8 cellular contexts compared by ENCODE assay signal in genomic region chr11:45917623-45918330, GRCh38. TPM values are rescaled to one million over a fixed set of nuclear protein-coding genes. Genes with fewer than 3 reads are reported as not detected.
DNase-seq lines count a peak whose midpoint lies in the region; ATAC-seq, FAIRE-seq and TF ChIP-seq lines count a peak whose summit lies in the region.

TSS of gene PEX16 (minus strand) at chr11:45917877. CDS start at chr11:45917811, 66 bp downstream.

- H3K36me3 ChIP-seq in OCI-LY3 (replicated peaks; ENCODE audit: low read depth, low read length): peaks cover 11% of the 10 kb centered on the region
- peaks cover 0 to 25% of the 10 kb centered on the region in 2 experiments for H3K36me3 ChIP-seq in endothelial cell of umbilical vein (ENCODE audit: control insufficient read depth in 2 of 2, extremely low read depth in 1 of 2, insufficient read depth in 2 of 2, low read length in 2 of 2)

- TF ChIP-seq POLR2A in endothelial cell of umbilical vein (IDR thresholded peaks at IDR 0.05; ENCODE audit: low read depth, low read length): peak; percentile 95

- H3K4me2 ChIP-seq in OCI-LY3 (ENCODE audit: low read length): peak within 1 kb of the TSS; percentile 87
- H3K4me2 ChIP-seq in endothelial cell of umbilical vein (ENCODE audit: insufficient read depth, low read length): peak within 1 kb of the TSS; percentile 96

- TSS peak; percentile 82 for BruUV-seq in endothelial cell of umbilical vein (replicated peaks; lab: Mats Ljungman, UMichigan)

- no peak for TF ChIP-seq CTCF in OCI-LY3 (IDR thresholded peaks at IDR 0.05; ENCODE audit: low read depth, low read length)
- TF ChIP-seq CTCF in endothelial cell of umbilical vein (IDR thresholded peaks at IDR 0.05; ENCODE audit: extremely low read depth in 1 of 2, insufficient read depth in 1 of 2, low read depth in 1 of 2, low read length in 2 of 2): no peak

- dilution Hi-C loops in endothelial cell of umbilical vein (cut with MboI; ENCODE audit: extremely low pct_ligation_motif_present, low sequenced_read_pairs): no loop called here

- H4K20me1 ChIP-seq in OCI-LY3 (ENCODE audit: insufficient read depth, low read length) (no peaks in the 10 kb centered on the region), endothelial cell of umbilical vein (replicated peaks; ENCODE audit: control insufficient read depth, extremely low read depth, insufficient read depth, low read length) (no peaks in the 10 kb centered on the region)

- FAIRE-seq in endothelial cell of umbilical vein (lab: Jason Lieb, UNC): peak; percentile 99

- ATAC-seq in GM21515 (IDR thresholded peaks at IDR 0.05; ENCODE audit: unreplicated experiment): peak; percentile 91

- H3K4me3 ChIP-seq in OCI-LY3 (ENCODE audit: low read length) (peak within 1 kb of the TSS; percentile 95), endothelial cell of umbilical vein (replicated peaks in 1 of 3; ENCODE audit: insufficient read depth in 1 of 3, low read depth in 1 of 3, low read length in 3 of 3) (peak within 1 kb of the TSS; percentile 87 to 96 (median 94))

- peak within 1 kb of the TSS; percentile 86 for H3K9ac ChIP-seq in OCI-LY3 (ENCODE audit: low read length)
- H3K9ac ChIP-seq in endothelial cell of umbilical vein (replicated peaks; ENCODE audit: extremely low read depth, insufficient read depth, low read length): peak within 1 kb of the TSS; percentile 88

- H3K9me1 ChIP-seq in endothelial cell of umbilical vein (replicated peaks; ENCODE audit: control insufficient read depth, extremely low read depth, insufficient read depth, low read length): no peaks in the 10 kb centered on the region

- POLR2A ChIA-PET in endothelial cell of umbilical vein (lab: Charles Lee): interaction anchor here (0.7 to 1.6 kb wide), 3 partner anchors 11 to 71 kb away, joined by 3 to 4 read pairs (median 4); no protein-coding TSS in a partner anchor

- no peaks in the 10 kb centered on the region for H3K9me3 ChIP-seq in OCI-LY3 (ENCODE audit: insufficient read depth, low read length)
- no peaks in the 10 kb centered on the region for H3K9me3 ChIP-seq in endothelial cell of umbilical vein (replicated peaks; ENCODE audit: control insufficient read depth, insufficient read depth, low read length)

- H3K4me1 ChIP-seq in OCI-LY3 (ENCODE audit: low read length) (peaks cover 8% of the 10 kb centered on the region; the same call in 1 of the 2 replicates), endothelial cell of umbilical vein (ENCODE audit: control insufficient read depth, extremely low read depth, insufficient read depth, low read length) (peaks cover 10% of the 10 kb centered on the region)

- CTCF ChIA-PET in endothelial cell of umbilical vein (lab: Charles Lee): interaction anchor here (1.0 to 1.3 kb wide), 4 partner anchors 46 to 146 kb away, joined by 3 to 5 read pairs (median 4); no protein-coding TSS in a partner anchor

- H3K27ac ChIP-seq in OCI-LY3 (ENCODE audit: low read length) (peak within 1 kb of the TSS; percentile 81), endothelial cell of umbilical vein (ENCODE audit: insufficient read depth, low read depth, low read length) (peak within 1 kb of the TSS; percentile 79)

- DNase-seq in D341Med (ENCODE audit: low spot score) (peak; percentile 95), HuH-7 (ENCODE audit: low spot score) (peak; percentile 99), endothelial cell of umbilical vein (ENCODE audit: low read depth, low spot score) (peak; percentile 99), midbrain (lab: John Stamatoyannopoulos, UW) (peak; percentile 98)
- DNase-seq in activated CD8-positive, alpha-beta memory T cell treated with anti-CD3 and anti-CD28 coated beads, Interleukin-2, amount 50 U/mL, for 48 hours: peak; percentile 94
- DNase-seq in stimulated activated CD8-positive, alpha-beta memory T cell treated with anti-CD3 and anti-CD28 coated beads, Interleukin-2, amount 100 ng/mL, for 1 hour (ENCODE audit: low read depth in 2 of 2): peak; percentile 85 to 92

- H3K27me3 ChIP-seq in OCI-LY3 (ENCODE audit: low read depth, low read length) (no peaks in the 10 kb centered on the region), endothelial cell of umbilical vein (ENCODE audit: control insufficient read depth in 2 of 2, insufficient read depth in 2 of 2, low read length in 2 of 2) (peaks cover 5 to 15% of the 10 kb centered on the region in 2 experiments)

- H3K79me2 ChIP-seq in OCI-LY3 (ENCODE audit: low read length): peaks cover 18% of the 10 kb centered on the region
- H3K79me2 ChIP-seq in endothelial cell of umbilical vein (ENCODE audit: control insufficient read depth, insufficient read depth, low read length): peaks cover 10% of the 10 kb centered on the region

- intact Hi-C loops in endothelial cell of umbilical vein (cut with micrococcal nuclease): loop anchor here (1.0 to 2.0 kb wide), 4 partner anchors 18 to 322 kb away; partner anchors contain the start of gene CRY2

- H2AFZ ChIP-seq in OCI-LY3 (ENCODE audit: low read depth, low read length): peak within 1 kb of the TSS; percentile 70
- peak within 1 kb of the TSS; percentile 98 for H2AFZ ChIP-seq in endothelial cell of umbilical vein (ENCODE audit: low read depth, low read length)

TF ChIP-seq in endothelial cell of umbilical vein, 7 proteins besides CTCF, POLR2A, EP300 and RAD21:
- TF ChIP-seq MYC (IDR thresholded peaks at IDR 0.05; ENCODE audit: low read depth, low read length): no peak
- peak; percentile 85 for TF ChIP-seq POLR2AphosphoS5 (IDR thresholded peaks at IDR 0.05; ENCODE audit: insufficient read depth, low read depth, low read length)

RNA-seq across cellular contexts. Expression of gene PEX16, which starts in this region (rescaled TPM):
- total RNA-seq in endothelial cell of umbilical vein: 25.7 and 27.4 TPM in 2 replicates
- 32.2 and 36.8 TPM in 2 replicates for polyA plus RNA-seq in endothelial cell of umbilical vein
- 22.2 and 27.6 TPM in 2 replicates for polyA plus RNA-seq in endothelial cell of umbilical vein (2011; cell fraction: cytosol; rRNA removed)
- 43.7 and 47.3 TPM in 2 replicates for polyA plus RNA-seq in endothelial cell of umbilical vein (2011; cell fraction: nucleus; rRNA removed)
- 18.1 and 27.9 TPM in 2 replicates for polyA plus RNA-seq in endothelial cell of umbilical vein (2012)
- polyA minus RNA-seq in endothelial cell of umbilical vein: 14.1 and 19.1 TPM in 2 replicates
- polyA minus RNA-seq in endothelial cell of umbilical vein (2011; cell fraction: cytosol; rRNA and poly(A)+ RNA removed): 26.3 TPM
- polyA minus RNA-seq in endothelial cell of umbilical vein (2011; cell fraction: nucleus; rRNA and poly(A)+ RNA removed): 13.8 and 21.0 TPM in 2 replicates

Comparison
In these comparisons a context has a peak if more than half of its experiments do, and no peak if none do; other contexts are left out.
1. Peak in every context shown above with its lines: DNase-seq, ATAC-seq, H3K4me3 ChIP-seq and H3K27ac ChIP-seq.